ENCODE assay signal across 19 cellular contexts in genomic region chr15:34327906-34328305, GRCh38. TPM values are rescaled to one million over a fixed set of nuclear protein-coding genes. Genes with fewer than 3 reads are reported as not detected.
DNase-seq lines count a peak whose midpoint lies in the region; ATAC-seq and TF ChIP-seq lines count a peak whose summit lies in the region.
"Had no signal": no experiment of that assay in that cellular context is flagged by ENCODE, and none has a peak within 500 bp of the region (broad histone marks: within the 10 kb centered on the region; RNA-seq: fewer than 3 reads in every experiment).

No MANE protein-coding gene starts in this region.

- H3K4me1 Mint-ChIP-seq in activated T-cell treated with anti-CD3 and anti-CD28 coated beads, Interleukin-2, amount 50 U/mL, for 4 hours (ENCODE audit: low read depth): peaks cover 65% of the 10 kb centered on the region
- peaks cover 61% of the 10 kb centered on the region for H3K4me1 Mint-ChIP-seq in activated CD8-positive, alpha-beta T cell treated with anti-CD3 and anti-CD28 coated beads, Interleukin-2, amount 10 ng/mL, durations not matched to agents 7 days and 5 days (ENCODE audit: low read depth)
- peaks cover 25% of the 10 kb centered on the region for H3K4me1 Mint-ChIP-seq in stimulated activated effector memory CD8-positive, alpha-beta T cell treated with anti-CD3 and anti-CD28 coated beads, Interleukin-12 subunit alpha, Interleukin-12 subunit beta, amount 100 ng/mL, for 72 hours
- no peaks in the 10 kb centered on the region for H3K4me1 Mint-ChIP-seq in endodermal cell
- H3K4me1 Mint-ChIP-seq: GM23338 had no signal

- peaks cover 8% of the 10 kb centered on the region for H3K36me3 Mint-ChIP-seq in activated T-cell treated with anti-CD3 and anti-CD28 coated beads, Interleukin-2, amount 50 U/mL, for 4 hours (ENCODE audit: insufficient read depth)
- H3K36me3 Mint-ChIP-seq in activated CD8-positive, alpha-beta T cell treated with anti-CD3 and anti-CD28 coated beads, Interleukin-2, amount 10 ng/mL, durations not matched to agents 7 days and 5 days (ENCODE audit: low read depth): peaks cover 20% of the 10 kb centered on the region
- H3K36me3 Mint-ChIP-seq in stimulated activated effector memory CD8-positive, alpha-beta T cell treated with anti-CD3 and anti-CD28 coated beads, Interleukin-12 subunit alpha, Interleukin-12 subunit beta, amount 100 ng/mL, for 72 hours: no peaks in the 10 kb centered on the region
- H3K36me3 Mint-ChIP-seq in endodermal cell (ENCODE audit: low read depth): no peaks in the 10 kb centered on the region

- no peaks in the 10 kb centered on the region for H3K4me1 ChIP-seq in endodermal cell (ENCODE audit: control insufficient read depth, insufficient read depth, low read length)

- CTCF ChIA-PET in activated CD8-positive, alpha-beta T cell treated with anti-CD3 and anti-CD28 coated beads, Interleukin-2, amount 10 ng/mL, durations not matched to agents 7 days and 5 days (lab: Charles Lee): interaction anchor here (0.6 to 3.8 kb wide), 12 partner anchors 10 to 218 kb away, joined by 3 to 35 read pairs (median 4); partner anchors contain the start of genes LPCAT4, NOP10, NUTM1 and SLC12A6

- WGBS in endodermal cell (ENCODE audit: insufficient coverage in 1 of 2, insufficient read length in 1 of 2), 2 experiments: 97 to 99% methylated on average over 3 to 4 of the region's 4 CpGs

- ATAC-seq in activated T-cell treated with anti-CD3 and anti-CD28 coated beads, Interleukin-2, amount 50 U/mL, for 4 hours: peak in 1 of 2 donors; percentile 24
- ATAC-seq in GM21529 (IDR thresholded peaks at IDR 0.05; ENCODE audit: unreplicated experiment) (peak; percentile 55), HG02884 (IDR thresholded peaks at IDR 0.05; ENCODE audit: unreplicated experiment) (no peak)
- ATAC-seq in activated CD8-positive, alpha-beta T cell treated with anti-CD3 and anti-CD28 coated beads, Interleukin-2, amount 10 ng/mL, durations not matched to agents 7 days and 5 days: no peak
- no peak for ATAC-seq in stimulated activated effector memory CD8-positive, alpha-beta T cell treated with anti-CD3 and anti-CD28 coated beads, Interleukin-12 subunit alpha, Interleukin-12 subunit beta, amount 100 ng/mL, for 72 hours
- ATAC-seq: GM23338 had no signal

- no peaks in the 10 kb centered on the region for H3K9me3 Mint-ChIP-seq in activated T-cell treated with anti-CD3 and anti-CD28 coated beads, Interleukin-2, amount 50 U/mL, for 4 hours
- H3K9me3 Mint-ChIP-seq in activated CD8-positive, alpha-beta T cell treated with anti-CD3 and anti-CD28 coated beads, Interleukin-2, amount 10 ng/mL, durations not matched to agents 7 days and 5 days (ENCODE audit: insufficient read depth): no peaks in the 10 kb centered on the region
- H3K9me3 Mint-ChIP-seq in stimulated activated effector memory CD8-positive, alpha-beta T cell treated with anti-CD3 and anti-CD28 coated beads, Interleukin-12 subunit alpha, Interleukin-12 subunit beta, amount 100 ng/mL, for 72 hours: no peaks in the 10 kb centered on the region
- H3K9me3 Mint-ChIP-seq in endodermal cell: peaks cover 5% of the 10 kb centered on the region

- peak overlapping the region; percentile 78 for H3K27ac Mint-ChIP-seq in activated CD8-positive, alpha-beta T cell treated with anti-CD3 and anti-CD28 coated beads, Interleukin-2, amount 10 ng/mL, durations not matched to agents 7 days and 5 days
- peak overlapping the region; percentile 23 for H3K27ac Mint-ChIP-seq in stimulated activated effector memory CD8-positive, alpha-beta T cell treated with anti-CD3 and anti-CD28 coated beads, Interleukin-12 subunit alpha, Interleukin-12 subunit beta, amount 100 ng/mL, for 72 hours
- H3K27ac Mint-ChIP-seq in endodermal cell: no peak overlapping the region
- H3K27ac Mint-ChIP-seq: GM23338 had no signal

- POLR2A ChIA-PET in activated CD8-positive, alpha-beta T cell treated with anti-CD3 and anti-CD28 coated beads, Interleukin-2, amount 10 ng/mL, durations not matched to agents 7 days and 5 days (lab: Charles Lee): interaction anchor here (0.6 to 5.7 kb wide), 7 partner anchors 9 to 661 kb away, joined by 3 to 61 read pairs (median 9); partner anchors contain the start of genes LPCAT4, NOP10, NUTM1 and SLC12A6

- no peaks in the 10 kb centered on the region for H3K36me3 ChIP-seq in endodermal cell (ENCODE audit: control insufficient read depth, insufficient read depth, low read length)

- intact Hi-C loops in head of caudate nucleus (cut with DNase I): no loop called here

- H3K9me3 ChIP-seq in endodermal cell (ENCODE audit: control insufficient read depth, low read length): peaks cover 5% of the 10 kb centered on the region

- DNase-seq in activated T-cell treated with anti-CD3 and anti-CD28 coated beads, Interleukin-2, amount 50 U/mL, for 4 hours: no peak
- no peak for DNase-seq in activated T-cell treated with anti-CD3 and anti-CD28 coated beads for 4 hours
- DNase-seq in activated CD8-positive, alpha-beta T cell treated with anti-CD3 and anti-CD28 coated beads, Interleukin-2, amount 10 ng/mL, durations not matched to agents 7 days and 5 days: no peak
- no peak for DNase-seq in stimulated activated effector memory CD8-positive, alpha-beta T cell treated with anti-CD3 and anti-CD28 coated beads, Interleukin-12 subunit alpha, Interleukin-12 subunit beta, amount 100 ng/mL, for 72 hours (ENCODE audit: low spot score in 2 of 2)
- no peak for DNase-seq in head of caudate nucleus
- DNase-seq in endodermal cell: no peak
- DNase-seq: activated CD4-positive, alpha-beta T cell treated with anti-CD3 and anti-CD28 coated beads for 1 hour; activated gamma-delta T cell; DMS 273 treated with DMSO at 0.1 percent for 48 hours; MV-4-11; NCI-H82; stimulated activated CD4-positive, alpha-beta T cell treated with anti-CD3 and anti-CD28 coated beads, Interleukin-15, amount 100 ng/mL, for 24 hours; SW 1271 had no signal

- TF ChIP-seq CTCF in endodermal cell (conservative IDR thresholded peaks at IDR 0.05): no peak

- H3K9ac ChIP-seq in endodermal cell (ENCODE audit: extremely low read depth, low read length, poor library complexity, severe bottlenecking): no peak overlapping the region

- no peaks in the 10 kb centered on the region for H3K27me3 Mint-ChIP-seq in activated T-cell treated with anti-CD3 and anti-CD28 coated beads, Interleukin-2, amount 50 U/mL, for 4 hours (ENCODE audit: low read depth)
- no peaks in the 10 kb centered on the region for H3K27me3 Mint-ChIP-seq in activated CD8-positive, alpha-beta T cell treated with anti-CD3 and anti-CD28 coated beads, Interleukin-2, amount 10 ng/mL, durations not matched to agents 7 days and 5 days (ENCODE audit: low read depth)
- no peaks in the 10 kb centered on the region for H3K27me3 Mint-ChIP-seq in endodermal cell (ENCODE audit: insufficient read depth)

- H3K4me3 ChIP-seq in endodermal cell (ENCODE audit: low read length): no peak overlapping the region
- H3K4me3 ChIP-seq: GM23338 had no signal

- peak overlapping the region; percentile 61 for H3K4me3 Mint-ChIP-seq in activated T-cell treated with anti-CD3 and anti-CD28 coated beads, Interleukin-2, amount 50 U/mL, for 4 hours
- H3K4me3 Mint-ChIP-seq in activated CD8-positive, alpha-beta T cell treated with anti-CD3 and anti-CD28 coated beads, Interleukin-2, amount 10 ng/mL, durations not matched to agents 7 days and 5 days: peak overlapping the region; percentile 65
- H3K4me3 Mint-ChIP-seq in stimulated activated effector memory CD8-positive, alpha-beta T cell treated with anti-CD3 and anti-CD28 coated beads, Interleukin-12 subunit alpha, Interleukin-12 subunit beta, amount 100 ng/mL, for 72 hours: peak overlapping the region; percentile 21
- H3K4me3 Mint-ChIP-seq in endodermal cell: no peak overlapping the region
- H3K4me3 Mint-ChIP-seq: GM23338 had no signal

- H3K27ac ChIP-seq in endodermal cell (ENCODE audit: low read depth, low read length): no peak overlapping the region

- H3K27me3 ChIP-seq in endodermal cell (ENCODE audit: control insufficient read depth, insufficient read depth, low read length, poor library complexity, severe bottlenecking): no peaks in the 10 kb centered on the region

RNA-seq across cellular contexts. Expression of gene SLC12A6, which starts 9.7 kb away (rescaled TPM):
- 10 to 100 TPM; 15.3 to 23.5 (median 22.8) TPM for total RNA-seq in activated T-cell treated with anti-CD3 and anti-CD28 coated beads, Interleukin-2, amount 50 U/mL, for 4 hours
- 10 to 100 TPM; 24.8 to 25.3 TPM for total RNA-seq in activated CD8-positive, alpha-beta T cell treated with anti-CD3 and anti-CD28 coated beads, Interleukin-2, amount 10 ng/mL, durations not matched to agents 7 days and 5 days
- total RNA-seq in endodermal cell: 10 to 100 TPM; 18.2 to 23.3 TPM
- 13.9 TPM for polyA plus RNA-seq in endodermal cell (2013, experiment 1 of 2)
- 12.9 TPM for polyA plus RNA-seq in endodermal cell (2013, experiment 2 of 2)

RNA-seq across cellular contexts. Expression of gene NOP10, which starts 15.0 kb away (rescaled TPM):
- total RNA-seq in activated T-cell treated with anti-CD3 and anti-CD28 coated beads, Interleukin-2, amount 50 U/mL, for 4 hours: 100 to 1,000 TPM; 295 to 327 (median 327) TPM
- total RNA-seq in activated CD8-positive, alpha-beta T cell treated with anti-CD3 and anti-CD28 coated beads, Interleukin-2, amount 10 ng/mL, durations not matched to agents 7 days and 5 days: 100 to 1,000 TPM; 180 to 182 TPM
- total RNA-seq in endodermal cell: 100 to 1,000 TPM; 193 to 207 TPM
- polyA plus RNA-seq in endodermal cell (2013, experiment 1 of 2): 197 TPM
- 189 TPM for polyA plus RNA-seq in endodermal cell (2013, experiment 2 of 2)

RNA-seq across cellular contexts. Expression of gene NUTM1, which starts 15.2 kb away (rescaled TPM):
- total RNA-seq in activated T-cell treated with anti-CD3 and anti-CD28 coated beads, Interleukin-2, amount 50 U/mL, for 4 hours: not detected
- not detected for total RNA-seq in activated CD8-positive, alpha-beta T cell treated with anti-CD3 and anti-CD28 coated beads, Interleukin-2, amount 10 ng/mL, durations not matched to agents 7 days and 5 days
- under 1 TPM in 1 of 2 donors, not detected in 1; 0.09 TPM for total RNA-seq in endodermal cell
- polyA plus RNA-seq in endodermal cell (2013, experiment 1 of 2): not detected
- polyA plus RNA-seq in endodermal cell (2013, experiment 2 of 2): not detected
- total RNA-seq: bronchial epithelial cell, temporal lobe had no signal
- polyA plus RNA-seq: AG04450 had no signal

RNA-seq across cellular contexts. Expression of gene LPCAT4, which starts 39.1 kb away (rescaled TPM):
- total RNA-seq in activated T-cell treated with anti-CD3 and anti-CD28 coated beads, Interleukin-2, amount 50 U/mL, for 4 hours: 10 to 100 TPM; 28.7 to 38.8 (median 31.1) TPM
- 100 to 1,000 TPM; 106 to 115 TPM for total RNA-seq in activated CD8-positive, alpha-beta T cell treated with anti-CD3 and anti-CD28 coated beads, Interleukin-2, amount 10 ng/mL, durations not matched to agents 7 days and 5 days
- 10 to 100 TPM; 64.7 to 65.6 TPM for total RNA-seq in endodermal cell
- 67.5 TPM for polyA plus RNA-seq in endodermal cell (2013, experiment 1 of 2)
- 57.5 TPM for polyA plus RNA-seq in endodermal cell (2013, experiment 2 of 2)
